Comparison of ENCODE assay signal across 27 cellular contexts in genomic region chrX:50581405-50581804, GRCh38.
A peak's percentile ranks its signal among the peaks of the same experiment; 100 is the strongest.
DNase-seq lines count a peak whose midpoint lies in the region; ATAC-seq, FAIRE-seq and TF ChIP-seq lines count a peak whose summit lies in the region.
"Had no signal": no experiment of that assay in that cellular context is flagged by ENCODE, and none has a peak within 500 bp of the region (broad histone marks: within the 10 kb centered on the region; RNA-seq: fewer than 3 reads in every experiment).

No MANE protein-coding gene starts in this region.

- no peak overlapping the region for H4K5ac ChIP-seq in H1 (ENCODE audit: insufficient read length, low read depth, low read length)

- H3K36me3 ChIP-seq in NT2/D1 (ENCODE audit: insufficient read depth, insufficient read length, low read length) (no peaks in the 10 kb centered on the region), H1 (ENCODE audit: control insufficient read depth in 2 of 4, insufficient read depth in 4 of 4, low read length in 3 of 4) (no peaks in the 10 kb centered on the region; a peak in 1 of 8 replicates), left ventricle myocardium inferior (no peaks in the 10 kb centered on the region), suprapubic skin (no peaks in the 10 kb centered on the region)
- H3K36me3 ChIP-seq: BE2C, BLaER1 had no signal

- H4K8ac ChIP-seq in H1 (ENCODE audit: extremely low read depth, insufficient read depth, low read length): no peak overlapping the region

- H3K79me1 ChIP-seq in H1 (ENCODE audit: low read depth, low read length): no peaks in the 10 kb centered on the region

- H2AFZ ChIP-seq in H1 (ENCODE audit: low read length): no peak overlapping the region

- peaks cover 14% of the 10 kb centered on the region; the same call in 1 of the 2 replicates for H3K9me3 ChIP-seq in NT2/D1 (ENCODE audit: insufficient read depth, low read length)
- no peaks in the 10 kb centered on the region for H3K9me3 ChIP-seq in H1 (ENCODE audit: insufficient read depth in 2 of 2, low read depth in 1 of 2, low read length in 1 of 2)
- no peaks in the 10 kb centered on the region for H3K9me3 ChIP-seq in left ventricle myocardium inferior (replicated peaks)
- no peaks in the 10 kb centered on the region for H3K9me3 ChIP-seq in suprapubic skin
- H3K9me3 ChIP-seq: BE2C had no signal

- no peak overlapping the region for H2BK5ac ChIP-seq in H1 (ENCODE audit: low read depth, low read length)

- DNase-seq in NT2/D1 (ENCODE audit: low read depth, low spot score) (peak; percentile 49), H1 (ENCODE audit: low read depth in 1 of 2, low spot score in 2 of 2) (no peak), iPS DF 4.7 (ENCODE audit: extremely low read depth, low spot score) (peak; percentile 28), left ventricle myocardium inferior (no peak), suprapubic skin (ENCODE audit: low spot score in 2 of 2) (no peak)
- DNase-seq: 8988T; ACHN; BE2C; C1 segment of cervical spinal cord; CD4-positive, alpha-beta memory T cell; CD4-positive, CD25-positive, alpha-beta regulatory T cell; CD8-positive, alpha-beta memory T cell; COR-L47; DMS 273 treated with DMSO at 0.1 percent for 48 hours; DMS153; DMS53; DMS79; DND-41; EL; GDM1 had no signal

- TF ChIP-seq POLR2A in H1 (IDR thresholded peaks at IDR 0.05; ENCODE audit: control extremely low read depth in 1 of 2, low read depth in 2 of 2, low read length in 2 of 2) (no peak), suprapubic skin (IDR thresholded peaks at IDR 0.05) (no peak)

- no peak overlapping the region for H3K56ac ChIP-seq in H1 (replicated peaks; ENCODE audit: insufficient read length, low read depth, low read length)

- H3K9ac ChIP-seq in NT2/D1 (ENCODE audit: insufficient read length, low read depth) (no peak overlapping the region), H1 (replicated peaks in 1 of 4; ENCODE audit: extremely low read depth in 1 of 4, low read depth in 3 of 4, low read length in 3 of 4) (no peak overlapping the region)
- H3K9ac ChIP-seq: BLaER1 had no signal

- no peak overlapping the region for H2BK15ac ChIP-seq in H1 (ENCODE audit: low read length)

- H2BK20ac ChIP-seq in H1 (ENCODE audit: low read length): no peak overlapping the region

- FAIRE-seq in H1 (lab: Jason Lieb, UNC): no peak
- FAIRE-seq: A204.1, GM12878, GM12892, GM18507, GM19239 had no signal

- H3K23me2 ChIP-seq in H1 (ENCODE audit: low read depth, low read length): no peaks in the 10 kb centered on the region

- intact Hi-C loops in left ventricle myocardium inferior (cut with micrococcal nuclease): no loop called here

- H3K4ac ChIP-seq in H1 (replicated peaks; ENCODE audit: insufficient read length, low read depth, low read length): no peak overlapping the region

- H2BK120ac ChIP-seq in H1 (replicated peaks; ENCODE audit: low read depth, low read length): no peak overlapping the region

- H3K27ac ChIP-seq in H1 (ENCODE audit: low read depth, low read length) (no peak overlapping the region), left ventricle myocardium inferior (replicated peaks) (no peak overlapping the region), suprapubic skin (no peak overlapping the region)
- H3K27ac ChIP-seq: BLaER1 had no signal

- H3K23ac ChIP-seq in H1 (ENCODE audit: insufficient read length): no peak overlapping the region

- no peak overlapping the region for H3K18ac ChIP-seq in H1 (ENCODE audit: extremely low read depth, low read length)

- TF ChIP-seq EP300 in H1 (IDR thresholded peaks at IDR 0.05; ENCODE audit: borderline replicate concordance in 1 of 2, low read depth in 2 of 2, low read length in 2 of 2): no peak
- no peak for TF ChIP-seq EP300 in suprapubic skin (IDR thresholded peaks at IDR 0.05)

- POLR2A ChIA-PET in H1 (lab: Charles Lee; ENCODE audit: partially characterized antibody): no interaction called here

- H3K27me3 ChIP-seq in NT2/D1 (ENCODE audit: insufficient read depth, insufficient read length): no peaks in the 10 kb centered on the region
- H3K27me3 ChIP-seq in H1 (replicated peaks in 1 of 4; ENCODE audit: control insufficient read depth in 3 of 4, extremely low read depth in 1 of 4, insufficient read depth in 3 of 4, low read length in 3 of 4): peaks cover 0 to 16% (median 6%) of the 10 kb centered on the region in 4 experiments; a peak in 3 of 7 replicates
- H3K27me3 ChIP-seq in left ventricle myocardium inferior (ENCODE audit: low read depth): no peaks in the 10 kb centered on the region
- no peaks in the 10 kb centered on the region for H3K27me3 ChIP-seq in suprapubic skin
- H3K27me3 ChIP-seq: BE2C had no signal

- H4K91ac ChIP-seq in H1 (replicated peaks; ENCODE audit: insufficient read length, low read length): no peak overlapping the region

- H3K4me2 ChIP-seq in H1 (ENCODE audit: insufficient read depth in 1 of 2, low read depth in 2 of 2, low read length in 2 of 2): no peak overlapping the region
- H3K4me2 ChIP-seq: BLaER1 had no signal

- H3K4me1 ChIP-seq in NT2/D1 (ENCODE audit: insufficient read depth, insufficient read length) (no peaks in the 10 kb centered on the region), H1 (replicated peaks in 1 of 4; ENCODE audit: control insufficient read depth in 3 of 4, insufficient read depth in 4 of 4, low read length in 3 of 4) (no peaks in the 10 kb centered on the region), left ventricle myocardium inferior (no peaks in the 10 kb centered on the region), suprapubic skin (no peaks in the 10 kb centered on the region)
- H3K4me1 ChIP-seq: BLaER1 had no signal

- no peak for ATAC-seq in HG02981 (IDR thresholded peaks at IDR 0.05; ENCODE audit: unreplicated experiment)
- ATAC-seq: GM12878 had no signal

- CTCF ChIA-PET in H1 (lab: Charles Lee; ENCODE audit: partially characterized antibody): interaction anchor here (1.0 to 1.6 kb wide), 6 partner anchors 13 to 173 kb away, joined by 3 to 5 read pairs (median 4); no protein-coding TSS in a partner anchor

- H2BK12ac ChIP-seq in H1 (ENCODE audit: low read depth, low read length): no peak overlapping the region

- H3K79me2 ChIP-seq in H1 (ENCODE audit: control insufficient read depth in 1 of 2, insufficient read depth in 2 of 2, low read length in 2 of 2): no peaks in the 10 kb centered on the region

- H3K4me3 ChIP-seq in NT2/D1 (ENCODE audit: insufficient read length, low read depth) (no peak overlapping the region), H1 (ENCODE audit: extremely low read depth in 1 of 4, insufficient read depth in 2 of 4, low read depth in 3 of 4, low read length in 4 of 4) (no peak overlapping the region), left ventricle myocardium inferior (no peak overlapping the region), suprapubic skin (no peak overlapping the region)
- H3K4me3 ChIP-seq: BLaER1, GM12878 had no signal

- no peaks in the 10 kb centered on the region for H4K20me1 ChIP-seq in H1 (replicated peaks in 1 of 2; ENCODE audit: control insufficient read depth in 1 of 2, insufficient read depth in 2 of 2, low read length in 2 of 2)
- H4K20me1 ChIP-seq: BLaER1 had no signal

- H3K14ac ChIP-seq in H1 (ENCODE audit: insufficient read length): no peak overlapping the region

- H2AK5ac ChIP-seq in H1 (ENCODE audit: low read depth, low read length): no peak overlapping the region

- TF ChIP-seq RAD21 in H1 (IDR thresholded peaks at IDR 0.05 in 1 of 2, conservative IDR thresholded peaks at IDR 0.05 in 1 of 2; ENCODE audit: low read depth in 2 of 2, low read length in 2 of 2): no peak

- TF ChIP-seq CTCF in H1 (IDR thresholded peaks at IDR 0.05; ENCODE audit: control extremely low read depth in 1 of 3, insufficient read depth in 1 of 3, low read depth in 1 of 3, low read length in 3 of 3) (no peak), left ventricle myocardium inferior (IDR thresholded peaks at IDR 0.05; ENCODE audit: borderline replicate concordance) (no peak), suprapubic skin (IDR thresholded peaks at IDR 0.05) (no peak)

- whole genome bisulfite sequencing in H1 (ENCODE audit: extremely low coverage in 1 of 2, insufficient coverage in 1 of 2, insufficient read length in 1 of 2, insufficient replicate concordance in 2 of 2, low coverage in 1 of 2, low lambda C conversion rate in 2 of 2, missing lambda C conversion rate in 1 of 2), 2 experiments: 100% methylated on average over 1 of the region's 1 CpG; no CpG with 5 or more reads in 1 of the 2 experiments
- WGBS in suprapubic skin: 53% methylated on average over 1 of the region's 1 CpG

TF ChIP-seq in H1, 55 proteins besides CTCF, POLR2A, EP300 and RAD21:
- TF ChIP-seq RNF2 (IDR thresholded peaks at IDR 0.05; ENCODE audit: borderline replicate concordance, low read depth, low read length, missing control alignments, poor library complexity, severe bottlenecking) (no peak), JUN (IDR thresholded peaks at IDR 0.05; ENCODE audit: low read depth, low read length) (no peak), CREB1 (IDR thresholded peaks at IDR 0.05) (no peak), NANOG (IDR thresholded peaks at IDR 0.05; ENCODE audit: insufficient read depth, low read depth, low read length, poor library complexity, severe bottlenecking) (peak; percentile 88), TAF1 (IDR thresholded peaks at IDR 0.05; ENCODE audit: low read depth, low read length) (no peak), SUZ12 (IDR thresholded peaks at IDR 0.05; ENCODE audit: low read length) (no peak), EGR1 (IDR thresholded peaks at IDR 0.05; ENCODE audit: borderline replicate concordance, low read depth, low read length) (no peak), POU5F1 (IDR thresholded peaks at IDR 0.05; ENCODE audit: low read depth, low read length) (no peak), KDM1A (IDR thresholded peaks at IDR 0.05; ENCODE audit: borderline replicate concordance, low read length) (no peak), SIRT6 (IDR thresholded peaks at IDR 0.05; ENCODE audit: low read length) (no peak), SP1 (IDR thresholded peaks at IDR 0.05; ENCODE audit: low read depth, low read length) (no peak), TCF12 (IDR thresholded peaks at IDR 0.05; ENCODE audit: low read depth, low read length) (0 out of 2 replicates have a peak, but pooled peaks have one; percentile 37), RXRA (IDR thresholded peaks at IDR 0.05; ENCODE audit: insufficient read depth, low read depth, low read length) (no peak)

Comparison
In these comparisons a context has a peak if more than half of its experiments do, and no peak if none do; other contexts are left out.
1. DNase-seq: peak in NT2/D1 (single experiment) and iPS DF 4.7 (single experiment); none in H1 (0 of 2), left ventricle myocardium inferior (single experiment) and suprapubic skin (0 of 2).